18 cellular contexts compared by ENCODE assay signal in the genomic region with DNA sequence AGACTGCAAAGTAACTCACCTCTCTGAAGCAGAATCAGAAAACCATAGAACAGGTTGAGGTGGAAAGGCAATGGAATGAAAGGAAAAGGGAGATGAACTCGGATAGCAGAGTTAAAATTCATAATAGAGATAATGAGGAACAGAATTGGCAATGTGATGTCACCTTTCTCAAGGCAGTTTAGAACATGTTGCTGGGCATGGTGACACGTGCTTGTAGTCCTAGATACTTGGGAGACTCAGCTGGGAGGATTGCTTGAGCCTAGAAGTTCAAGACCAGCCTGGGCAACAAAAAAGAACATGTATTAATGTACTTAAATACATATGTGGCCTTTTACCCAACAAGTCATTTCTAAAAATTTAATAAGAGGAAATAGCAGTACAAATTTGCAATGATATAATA.
"Had no signal": no experiment of that assay in that cellular context is flagged by ENCODE, and none has a peak within 500 bp of the region (broad histone marks: within the 10 kb centered on the region; RNA-seq: fewer than 3 reads in every experiment).

No MANE protein-coding gene starts in this region.

- H3K4me1 Mint-ChIP-seq: neural progenitor cell had no signal

- H3K36me3 Mint-ChIP-seq: neural progenitor cell had no signal

- H3K9me3 Mint-ChIP-seq: dendritic cell treated with granulocyte-macrophage colony-stimulating factor and Interleukin-4, amounts not matched to agents 40 ng/mL and 50 ng/mL, for 4 days; effector memory CD8-positive, alpha-beta T cell; neural progenitor cell had no signal

- H3K27ac Mint-ChIP-seq: dendritic cell treated with granulocyte-macrophage colony-stimulating factor and Interleukin-4, amounts not matched to agents 40 ng/mL and 50 ng/mL, for 4 days; effector memory CD8-positive, alpha-beta T cell; natural killer cell treated with Interleukin-12 subunit alpha and Interleukin-12 subunit beta and Interleukin-15 and Interleukin-18, amount 100 ng/mL, for 72 hours; neural progenitor cell had no signal

- H3K4me2 ChIP-seq: neural progenitor cell, smooth muscle cell had no signal

- H3K27me3 ChIP-seq: neural progenitor cell, ovary, right atrium auricular region, suprapubic skin, thyroid gland, upper lobe of left lung, uterus had no signal

- H3K27ac ChIP-seq: heart left ventricle, neural progenitor cell, ovary, right atrium auricular region, suprapubic skin, thyroid gland, upper lobe of left lung, uterus had no signal

- ATAC-seq: effector memory CD8-positive, alpha-beta T cell; heart left ventricle; natural killer cell treated with Interleukin-12 subunit alpha and Interleukin-12 subunit beta and Interleukin-15 and Interleukin-18, amount 100 ng/mL, for 72 hours; stimulated activated naive CD8-positive, alpha-beta T cell treated with anti-CD3 and anti-CD28 coated beads, Interleukin-15, Interleukin-2, amounts not matched to agents 100 U/mL and 50 U/mL, for 24 hours had no signal

- H3K4me3 Mint-ChIP-seq: dendritic cell treated with granulocyte-macrophage colony-stimulating factor and Interleukin-4, amounts not matched to agents 40 ng/mL and 50 ng/mL, for 4 days; effector memory CD8-positive, alpha-beta T cell; natural killer cell treated with Interleukin-12 subunit alpha and Interleukin-12 subunit beta and Interleukin-15 and Interleukin-18, amount 100 ng/mL, for 72 hours; neural progenitor cell had no signal

- H3K4me1 ChIP-seq: heart left ventricle, right atrium auricular region, suprapubic skin, thyroid gland, upper lobe of left lung, uterus had no signal

- H3K9me3 ChIP-seq: heart left ventricle, mucosa of descending colon, ovary, right atrium auricular region, suprapubic skin, thyroid gland, upper lobe of left lung, uterus had no signal

- H3K36me3 ChIP-seq: heart left ventricle, neural progenitor cell, ovary, right atrium auricular region, suprapubic skin, thyroid gland, upper lobe of left lung, uterus had no signal

- DNase-seq: effector memory CD8-positive, alpha-beta T cell; heart left ventricle; hippocampal formation; kidney glomerular epithelial cell; nucleus accumbens; ovary; stimulated activated CD4-positive, alpha-beta T cell treated with anti-CD3 and anti-CD28 coated beads, Interleukin-2, amount 100 ng/mL, for 48 hours; stimulated activated naive CD8-positive, alpha-beta T cell treated with anti-CD3 and anti-CD28 coated beads, Interleukin-15, Interleukin-2, amounts not matched to agents 100 U/mL and 50 U/mL, for 24 hours; thyroid gland; upper lobe of left lung; uterus had no signal

- H3K9ac ChIP-seq: neural progenitor cell had no signal

- H3K4me3 ChIP-seq: heart left ventricle, mucosa of descending colon, neural progenitor cell, ovary, right atrium auricular region, smooth muscle cell, suprapubic skin, thyroid gland, upper lobe of left lung, uterus had no signal
